ENCODE assay signal across 8 cellular contexts in genomic region chr3:196867155-196867506, GRCh38. TPM values are rescaled to one million over a fixed set of nuclear protein-coding genes. Genes with fewer than 3 reads are reported as not detected.
DNase-seq lines count a peak whose midpoint lies in the region; ATAC-seq and TF ChIP-seq lines count a peak whose summit lies in the region.

No MANE protein-coding gene starts in this region.

- ATAC-seq in HG02798 (IDR thresholded peaks at IDR 0.05; ENCODE audit: poor library complexity, unreplicated experiment), result no peak
- ATAC-seq in GM18520 (IDR thresholded peaks at IDR 0.05; ENCODE audit: unreplicated experiment), result no peak
- no peak for ATAC-seq in HG02840 (IDR thresholded peaks at IDR 0.05; ENCODE audit: low FRiP score, unreplicated experiment)

- peak overlapping the region; percentile 81 for H3K4me3 ChIP-seq in ACC112 (ENCODE audit: low read depth, low read length)
- H3K4me3 ChIP-seq in astrocyte of the spinal cord (ENCODE audit: low read depth, low read length), result peak overlapping the region; percentile 52
- H3K4me3 ChIP-seq in mesodermal cell (ENCODE audit: extremely low read depth, insufficient read depth, low read length, poor library complexity, severe bottlenecking), result peak overlapping the region; percentile 90

- peak; percentile 8 for DNase-seq in HK-2 (ENCODE audit: unreplicated experiment)
- DNase-seq in astrocyte of the spinal cord (ENCODE audit: low read depth, low spot score), result no peak
- DNase-seq in stimulated activated CD4-positive, alpha-beta T cell treated with anti-CD3 and anti-CD28 coated beads, Interleukin-1b, Interleukin-23, amount 100 ng/mL, for 48 hours, result no peak

- H3K36me3 ChIP-seq in ACC112 (ENCODE audit: insufficient read depth, low read length), result peaks cover 5% of the 10 kb centered on the region; the same call in 1 of the 2 replicates
- peaks cover 20% of the 10 kb centered on the region for H3K36me3 ChIP-seq in mesodermal cell (ENCODE audit: control insufficient read depth, insufficient read depth, low read length)

- H3K27ac ChIP-seq in ACC112 (ENCODE audit: low read depth, low read length), result peak overlapping the region; percentile 51
- H3K27ac ChIP-seq in mesodermal cell (ENCODE audit: low read depth, low read length, severe bottlenecking), result peak overlapping the region; percentile 89

- no peaks in the 10 kb centered on the region for H3K9me3 ChIP-seq in mesodermal cell (ENCODE audit: control insufficient read depth, low read length)

- H2AFZ ChIP-seq in ACC112 (ENCODE audit: low read length, unreplicated experiment), result peak overlapping the region; percentile 95

- no peak for TF ChIP-seq CTCF in astrocyte of the spinal cord (IDR thresholded peaks at IDR 0.05; ENCODE audit: low read depth, low read length)

- in situ Hi-C loops in astrocyte of the spinal cord (cut with HindIII; ENCODE audit: low sequenced_read_pairs), result no loop called here

- no peaks in the 10 kb centered on the region for H3K27me3 ChIP-seq in ACC112 (ENCODE audit: insufficient read depth, low read length)

- H3K79me2 ChIP-seq in ACC112 (ENCODE audit: control insufficient read depth, insufficient read depth, low read length, unreplicated experiment), result peaks cover 43% of the 10 kb centered on the region

- H3K4me1 ChIP-seq in ACC112 (ENCODE audit: control insufficient read depth, insufficient read depth, low read length, unreplicated experiment), result peaks cover 9% of the 10 kb centered on the region
- peaks cover 6% of the 10 kb centered on the region for H3K4me1 ChIP-seq in mesodermal cell (ENCODE audit: control insufficient read depth, insufficient read depth, low read length, poor library complexity, severe bottlenecking)

- 64 to 74% methylated on average over 5 to 6 of the region's 6 CpGs for WGBS in mesodermal cell (ENCODE audit: insufficient coverage in 2 of 2), 2 experiments

RNA-seq across cellular contexts. Expression of gene SENP5, which starts 0.6 kb away (rescaled TPM):
- 24.8 TPM for polyA plus RNA-seq in mesodermal cell (2013, experiment 1 of 2)
- polyA plus RNA-seq in mesodermal cell (2013, experiment 2 of 2), result 20.1 TPM
